8 cellular contexts compared by ENCODE assay signal in the genomic region with DNA sequence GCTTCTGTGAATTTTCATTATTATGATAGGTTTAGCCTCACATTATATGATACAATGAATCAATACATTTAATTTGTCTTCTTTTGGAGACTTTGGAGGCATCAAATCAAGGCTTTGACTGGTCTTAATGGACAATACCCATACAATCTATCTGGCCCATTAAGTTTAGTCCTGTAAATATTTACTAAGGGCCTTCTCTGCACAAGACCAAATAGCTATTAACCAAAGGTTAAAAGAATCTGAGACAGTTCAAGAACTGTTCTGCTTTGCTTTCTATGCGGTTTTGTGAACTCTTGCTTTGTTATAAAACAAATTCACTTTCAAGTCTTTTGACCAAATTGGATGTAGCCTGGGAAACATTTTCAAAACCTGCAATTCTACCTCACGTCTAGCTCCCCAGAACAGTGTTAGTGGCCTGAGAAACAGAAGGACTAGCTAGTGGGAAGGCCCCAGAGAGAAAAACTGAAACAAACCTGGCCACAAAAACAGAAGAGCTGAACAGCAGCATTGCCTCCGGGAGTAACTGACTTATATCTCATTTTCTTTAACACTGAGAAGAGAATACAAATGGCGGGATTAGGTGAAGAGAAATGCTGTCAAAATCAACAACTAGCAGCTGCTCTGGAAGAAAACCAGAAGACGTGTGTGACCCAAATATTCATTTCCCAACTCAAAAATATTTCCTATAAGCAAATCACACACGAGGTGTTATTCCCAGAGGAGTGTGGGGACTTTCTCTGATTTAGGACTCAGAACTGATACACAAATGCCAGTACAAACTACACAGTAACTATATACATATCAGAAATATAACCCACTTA. TPM values are rescaled to one million over a fixed set of nuclear protein-coding genes. Genes with fewer than 3 reads are reported as not detected.
A peak's percentile ranks its signal among the peaks of the same experiment; 100 is the strongest.
DNase-seq lines count a peak whose midpoint lies in the region; ATAC-seq lines count a peak whose summit lies in the region.

No MANE protein-coding gene starts in this region.

- peaks cover 20% of the 10 kb centered on the region for H3K4me1 Mint-ChIP-seq in activated T-helper 2 cell treated with anti-CD3 and anti-CD28 coated beads, Interferon-gamma antibody, Interleukin-2, Interleukin-4, amounts not matched to agents 10 μg/mL and 5 μg/mL and 100 μg/mL, durations not matched to agents 14 hours and 24 hours and 36 hours (ENCODE audit: low read depth)

- H3K9me3 Mint-ChIP-seq in activated T-helper 2 cell treated with anti-CD3 and anti-CD28 coated beads, Interferon-gamma antibody, Interleukin-2, Interleukin-4, amounts not matched to agents 10 μg/mL and 5 μg/mL and 100 μg/mL, durations not matched to agents 14 hours and 24 hours and 36 hours: peaks cover 35% of the 10 kb centered on the region

- in situ Hi-C loops in ACHN (cut with HindIII; ENCODE audit: low pct_ligation_motif_present, low pct_unique_long_range_greater_than_20kb, low sequenced_read_pairs): no loop called here

- H3K27me3 Mint-ChIP-seq in activated T-helper 2 cell treated with anti-CD3 and anti-CD28 coated beads, Interferon-gamma antibody, Interleukin-2, Interleukin-4, amounts not matched to agents 10 μg/mL and 5 μg/mL and 100 μg/mL, durations not matched to agents 14 hours and 24 hours and 36 hours (ENCODE audit: low read depth): peaks cover 1% of the 10 kb centered on the region

- peak overlapping the region; percentile 80 for H3K4me3 Mint-ChIP-seq in activated T-helper 2 cell treated with anti-CD3 and anti-CD28 coated beads, Interferon-gamma antibody, Interleukin-2, Interleukin-4, amounts not matched to agents 10 μg/mL and 5 μg/mL and 100 μg/mL, durations not matched to agents 14 hours and 24 hours and 36 hours (ENCODE audit: low read depth)

- peak; percentile 47 for ATAC-seq in GM19324 (IDR thresholded peaks at IDR 0.05; ENCODE audit: low FRiP score, unreplicated experiment)
- peak; percentile 24 for ATAC-seq in HG03060 (IDR thresholded peaks at IDR 0.05; ENCODE audit: low read depth, unreplicated experiment)
- peak; percentile 89 for ATAC-seq in stimulated activated naive CD8-positive, alpha-beta T cell treated with anti-CD3 and anti-CD28 coated beads, Interleukin-15, Interleukin-2, amounts not matched to agents 100 U/mL and 50 U/mL, for 24 hours

- no peak for DNase-seq in activated T-helper 2 cell treated with anti-CD3 and anti-CD28 coated beads, Interferon-gamma antibody, Interleukin-2, Interleukin-4, amounts not matched to agents 10 μg/mL and 5 μg/mL and 100 μg/mL, durations not matched to agents 14 hours and 24 hours and 36 hours (ENCODE audit: low spot score)
- peak; percentile 41 for DNase-seq in kidney tubule cell (ENCODE audit: low spot score)
- peak; percentile 25 for DNase-seq in stimulated activated naive CD8-positive, alpha-beta T cell treated with anti-CD3 and anti-CD28 coated beads, Interleukin-15, Interleukin-2, amounts not matched to agents 100 U/mL and 50 U/mL, for 24 hours
- no peak for DNase-seq in ACHN
- no peak for DNase-seq in ureter (ENCODE audit: low spot score)
- no peak for DNase-seq in mucosa of gallbladder (ENCODE audit: low spot score)

- intact Hi-C loops in activated T-helper 2 cell treated with anti-CD3 and anti-CD28 coated beads, Interferon-gamma antibody, Interleukin-2, Interleukin-4, amounts not matched to agents 10 μg/mL and 5 μg/mL and 100 μg/mL, durations not matched to agents 14 hours and 24 hours and 36 hours (cut with micrococcal nuclease): loop anchor here (2.0 kb wide), 2 partner anchors 45 to 53 kb away; a partner anchor contains a TSS

- peak overlapping the region; percentile 92 for H3K27ac Mint-ChIP-seq in activated T-helper 2 cell treated with anti-CD3 and anti-CD28 coated beads, Interferon-gamma antibody, Interleukin-2, Interleukin-4, amounts not matched to agents 10 μg/mL and 5 μg/mL and 100 μg/mL, durations not matched to agents 14 hours and 24 hours and 36 hours

- peaks cover 40% of the 10 kb centered on the region for H3K36me3 Mint-ChIP-seq in activated T-helper 2 cell treated with anti-CD3 and anti-CD28 coated beads, Interferon-gamma antibody, Interleukin-2, Interleukin-4, amounts not matched to agents 10 μg/mL and 5 μg/mL and 100 μg/mL, durations not matched to agents 14 hours and 24 hours and 36 hours (ENCODE audit: low read depth)

RNA-seq across cellular contexts. Expression of a gene that starts 0.5 kb away (rescaled TPM):
- 0.34 and 0.67 TPM in 2 replicates for total RNA-seq in activated T-helper 2 cell treated with anti-CD3 and anti-CD28 coated beads, Interferon-gamma antibody, Interleukin-2, Interleukin-4, amounts not matched to agents 10 μg/mL and 5 μg/mL and 100 μg/mL, durations not matched to agents 14 hours and 24 hours and 36 hours
- total RNA-seq in ureter (4.0 TPM), mucosa of gallbladder (16.6 TPM)

RNA-seq across cellular contexts. Expression of a gene that starts 21.3 kb away (rescaled TPM):
- not detected in 2 replicates for total RNA-seq in activated T-helper 2 cell treated with anti-CD3 and anti-CD28 coated beads, Interferon-gamma antibody, Interleukin-2, Interleukin-4, amounts not matched to agents 10 μg/mL and 5 μg/mL and 100 μg/mL, durations not matched to agents 14 hours and 24 hours and 36 hours
- total RNA-seq in ureter (0.10 TPM), mucosa of gallbladder (0.98 TPM)

RNA-seq across cellular contexts. Expression of a gene that starts 52.6 kb away (rescaled TPM):
- 0.37 and 0.48 TPM in 2 replicates for total RNA-seq in activated T-helper 2 cell treated with anti-CD3 and anti-CD28 coated beads, Interferon-gamma antibody, Interleukin-2, Interleukin-4, amounts not matched to agents 10 μg/mL and 5 μg/mL and 100 μg/mL, durations not matched to agents 14 hours and 24 hours and 36 hours
- 3.0 TPM for total RNA-seq in ureter
- 4.3 TPM for total RNA-seq in mucosa of gallbladder

Comparison
In these comparisons a context has a peak if more than half of its experiments do, and no peak if none do; other contexts are left out.
1. ATAC-seq: peak in every context shown above with its lines; median percentile 89 in stimulated activated naive CD8-positive, alpha-beta T cell treated with anti-CD3 and anti-CD28 coated beads, Interleukin-15, Interleukin-2, amounts not matched to agents 100 U/mL and 50 U/mL, for 24 hours; 47 in GM19324; 24 in HG03060.
2. DNase-seq: peak in kidney tubule cell (single experiment) and stimulated activated naive CD8-positive, alpha-beta T cell treated with anti-CD3 and anti-CD28 coated beads, Interleukin-15, Interleukin-2, amounts not matched to agents 100 U/mL and 50 U/mL, for 24 hours (single experiment); none in activated T-helper 2 cell treated with anti-CD3 and anti-CD28 coated beads, Interferon-gamma antibody, Interleukin-2, Interleukin-4, amounts not matched to agents 10 μg/mL and 5 μg/mL and 100 μg/mL, durations not matched to agents 14 hours and 24 hours and 36 hours (single experiment), ACHN (single experiment), ureter (single experiment) and mucosa of gallbladder (single experiment).